Comparison of ENCODE assay signal across 8 cellular contexts in the genomic region with DNA sequence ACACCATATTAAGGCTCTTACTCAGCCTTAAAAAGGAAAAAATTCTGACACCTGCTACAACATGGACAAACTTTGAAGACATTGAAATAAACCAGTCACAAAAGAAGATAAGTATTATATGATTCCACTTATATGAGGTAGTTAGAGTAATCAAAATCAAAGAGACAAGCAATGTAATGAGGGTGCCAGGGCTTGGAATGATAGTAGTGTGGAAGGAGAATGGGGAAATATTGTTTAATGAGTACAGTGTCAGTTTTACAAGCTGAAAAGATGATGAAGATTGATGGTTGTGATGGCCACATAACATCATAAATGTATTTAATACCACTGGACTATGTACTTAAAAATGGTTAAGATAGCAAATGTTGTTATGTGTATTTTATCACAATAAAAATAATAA.
"Had no signal": no experiment of that assay in that cellular context is flagged by ENCODE, and none has a peak within 500 bp of the region (broad histone marks: within the 10 kb centered on the region; RNA-seq: fewer than 3 reads in every experiment).

No MANE protein-coding gene starts in this region.

- H3K4me3 ChIP-seq: GM23338, HAP-1, K562 had no signal

- H3K9me3 Mint-ChIP-seq: GM23338 had no signal

- ATAC-seq: GM23338, HCT116, K562 had no signal

- H3K4me3 Mint-ChIP-seq: GM23338 had no signal

- H3K27ac Mint-ChIP-seq: GM23338 had no signal

- FAIRE-seq: H1, HTR-8/SVneo, K562 had no signal

- H3K36me3 ChIP-seq: HAP-1 had no signal

- H3K9me3 ChIP-seq: HAP-1 had no signal

- DNase-seq: H7, IMR-90 had no signal

- H3K4me1 ChIP-seq: HAP-1 had no signal

- H3K4me1 Mint-ChIP-seq: GM23338 had no signal
